Comparison of ENCODE assay signal across 18 cellular contexts in genomic region chr19:48641850-48642249, GRCh38. TPM values are rescaled to one million over a fixed set of nuclear protein-coding genes. Genes with fewer than 3 reads are reported as not detected.
DNase-seq lines count a peak whose midpoint lies in the region; ATAC-seq, FAIRE-seq and TF ChIP-seq lines count a peak whose summit lies in the region.
"Had no signal": no experiment of that assay in that cellular context is flagged by ENCODE, and none has a peak within 500 bp of the region (broad histone marks: within the 10 kb centered on the region; RNA-seq: fewer than 3 reads in every experiment).

No MANE protein-coding gene starts in this region.

- no peak overlapping the region for H2AFZ ChIP-seq in K562 (ENCODE audit: low read depth, low read length)
- no peak overlapping the region for H2AFZ ChIP-seq in neuronal stem cell (ENCODE audit: low read length)

- H2BK12ac ChIP-seq in neuronal stem cell (ENCODE audit: low read length) = no peak overlapping the region

- no peak for TF ChIP-seq EP300 in K562 (IDR thresholded peaks at IDR 0.05; ENCODE audit: low read length)

- H3K79me1 ChIP-seq in neuronal stem cell (ENCODE audit: low read depth, low read length) = peaks cover 9% of the 10 kb centered on the region

- no peak for TF ChIP-seq RAD21 in K562 (CRISPR knock-in tag; conservative IDR thresholded peaks at IDR 0.05 in 1 of 2, IDR thresholded peaks at IDR 0.05 in 1 of 2)

- H2BK5ac ChIP-seq in neuronal stem cell (ENCODE audit: low read length) = no peak overlapping the region

- peak overlapping the region; percentile 19 for H2AK5ac ChIP-seq in neuronal stem cell (ENCODE audit: low read depth, low read length)

- H3K36me3 Mint-ChIP-seq in activated naive CD4-positive, alpha-beta T cell treated with anti-CD3 and anti-CD28 coated beads, Interleukin-2, amount 50 U/mL, for 24 hours = no peaks in the 10 kb centered on the region

- no peak overlapping the region for H2BK15ac ChIP-seq in neuronal stem cell (ENCODE audit: low read length)

- BruUV-seq in K562 (replicated peaks; lab: Mats Ljungman, UMichigan) = no TSS peak

- no peak overlapping the region for H4K8ac ChIP-seq in neuronal stem cell (ENCODE audit: low read depth, low read length)

- in situ Hi-C loops in K562 (cut with MboI) = loop anchor here (5.0 to 10.0 kb wide), 2 partner anchors 195 to 333 kb away; partner anchors contain the start of gene HSD17B14

- H3K9me3 Mint-ChIP-seq in activated naive CD4-positive, alpha-beta T cell treated with anti-CD3 and anti-CD28 coated beads, Interleukin-2, amount 50 U/mL, for 24 hours = no peaks in the 10 kb centered on the region
- H3K9me3 Mint-ChIP-seq: CD8-positive, alpha-beta T cell had no signal

- 0 out of 2 replicates have a peak, but pooled peaks cover 4% of the 10 kb centered on the region for H4K20me1 ChIP-seq in K562 (replicated peaks; ENCODE audit: control insufficient read depth, insufficient read depth, low read length)

- H3K4me2 ChIP-seq in K562 (ENCODE audit: insufficient read depth, low read length) (no peak overlapping the region), neuronal stem cell (ENCODE audit: insufficient read depth, low read length, poor library complexity, severe bottlenecking) (no peak overlapping the region)

- intact Hi-C loops in K562 (cut with micrococcal nuclease) = no loop called here

- H3K9ac ChIP-seq in K562 (ENCODE audit: insufficient read depth in 1 of 2, low read depth in 2 of 2, low read length in 2 of 2) = no peak overlapping the region
- H3K9ac ChIP-seq in neuronal stem cell (ENCODE audit: low read depth, low read length, poor library complexity) = no peak overlapping the region
- H3K9ac ChIP-seq: BLaER1 treated with 17β-estradiol and CSF1 and Interleukin-3, amounts not matched to agents 10 nM and 100 nM had no signal

- H3K4me1 ChIP-seq in K562 (replicated peaks in 1 of 2; ENCODE audit: control insufficient read depth in 2 of 2, insufficient read depth in 2 of 2, low read length in 2 of 2) (peaks cover 29 to 55% of the 10 kb centered on the region in 2 experiments), neuronal stem cell (ENCODE audit: control insufficient read depth in 2 of 2, insufficient read depth in 1 of 2, low read depth in 1 of 2, low read length in 2 of 2) (peaks cover 13 to 25% of the 10 kb centered on the region in 2 donors)

- H3K27me3 ChIP-seq in K562 (ENCODE audit: control insufficient read depth in 2 of 2, insufficient read depth in 2 of 2, low read length in 2 of 2) (no peaks in the 10 kb centered on the region), neuronal stem cell (ENCODE audit: control insufficient read depth in 3 of 3, insufficient read depth in 3 of 3, low read depth in 1 of 3, low read length in 3 of 3) (no peaks in the 10 kb centered on the region)
- H3K27me3 ChIP-seq: BLaER1 treated with 17β-estradiol and CSF1 and Interleukin-3, amounts not matched to agents 10 nM and 100 nM had no signal

- H3K36me3 ChIP-seq in K562 (ENCODE audit: control insufficient read depth, insufficient read depth, low read length) (no peaks in the 10 kb centered on the region), neuronal stem cell (replicated peaks in 1 of 2; ENCODE audit: control insufficient read depth in 2 of 2, insufficient read depth in 2 of 2, low read length in 2 of 2) (peaks cover 0 to 4% of the 10 kb centered on the region in 2 donors)

- H2BK120ac ChIP-seq in neuronal stem cell (ENCODE audit: low read depth, low read length) = no peak overlapping the region

- H3K27me3 Mint-ChIP-seq in activated naive CD4-positive, alpha-beta T cell treated with anti-CD3 and anti-CD28 coated beads, Interleukin-2, amount 50 U/mL, for 24 hours = no peaks in the 10 kb centered on the region

- POLR2A ChIA-PET in K562 (lab: Yijun Ruan, JAX) = interaction anchor here (0.8 to 1.1 kb wide), 2 partner anchors 34 to 342 kb away, joined by 3 read pairs; no protein-coding TSS in a partner anchor

- no peak for FAIRE-seq in K562 (lab: Jason Lieb, UNC)
- FAIRE-seq: GM12878 had no signal

- no peak overlapping the region for H3K4me3 Mint-ChIP-seq in activated naive CD4-positive, alpha-beta T cell treated with anti-CD3 and anti-CD28 coated beads, Interleukin-2, amount 50 U/mL, for 24 hours
- H3K4me3 Mint-ChIP-seq: CD8-positive, alpha-beta T cell had no signal

- TF ChIP-seq CTCF in NB4 (IDR thresholded peaks at IDR 0.05; ENCODE audit: low read depth, low read length) (no peak), K562 (IDR thresholded peaks at IDR 0.05 in 2 of 3, conservative IDR thresholded peaks at IDR 0.05 in 1 of 3; ENCODE audit: insufficient read depth in 2 of 3, low read depth in 1 of 3, low read length in 3 of 3) (no peak)

- TF ChIP-seq POLR2A in NB4 (IDR thresholded peaks at IDR 0.05; ENCODE audit: extremely low read depth, insufficient read length) = no peak
- TF ChIP-seq POLR2A in K562 (conservative IDR thresholded peaks at IDR 0.05) = no peak

- peaks cover 31% of the 10 kb centered on the region for H3K4me1 Mint-ChIP-seq in activated naive CD4-positive, alpha-beta T cell treated with anti-CD3 and anti-CD28 coated beads, Interleukin-2, amount 50 U/mL, for 24 hours

- no peak overlapping the region for H3K14ac ChIP-seq in neuronal stem cell (ENCODE audit: low read length)

- no peak overlapping the region for H3K27ac ChIP-seq in K562 (ENCODE audit: extremely low read depth, low read depth, low read length)
- no peak overlapping the region for H3K27ac ChIP-seq in neuronal stem cell (replicated peaks; ENCODE audit: low read length)
- H3K27ac ChIP-seq: BLaER1 treated with 17β-estradiol and CSF1 and Interleukin-3, amounts not matched to agents 10 nM and 100 nM; HL-60 had no signal

- no peak overlapping the region for H3K4ac ChIP-seq in neuronal stem cell (ENCODE audit: low read length)

- no peaks in the 10 kb centered on the region for H3K9me1 ChIP-seq in K562 (ENCODE audit: control insufficient read depth, insufficient read depth, low read length)

- H3K9me3 ChIP-seq in K562 (replicated peaks; ENCODE audit: control insufficient read depth, insufficient read depth, low read depth, low read length) = no peaks in the 10 kb centered on the region
- H3K9me3 ChIP-seq in neuronal stem cell (replicated peaks in 1 of 2; ENCODE audit: control insufficient read depth in 2 of 2, insufficient read depth in 1 of 2, low read depth in 1 of 2, low read length in 2 of 2) = peaks cover 0 to 3% of the 10 kb centered on the region in 2 donors
- H3K9me3 ChIP-seq: BLaER1 treated with 17β-estradiol and CSF1 and Interleukin-3, amounts not matched to agents 10 nM and 100 nM had no signal

- no peak overlapping the region for H4K91ac ChIP-seq in neuronal stem cell (ENCODE audit: low read depth, low read length, poor library complexity)

- 93% methylated on average over 2 of the region's 2 CpGs for WGBS in K562 (ENCODE audit: insufficient coverage, low coverage, missing lambda C conversion rate)
- no CpG with 5 or more reads among the region's 2 CpGs for WGBS in neuronal stem cell (ENCODE audit: extremely low coverage in 2 of 2, insufficient read length in 2 of 2, insufficient replicate concordance in 1 of 2), 2 donors

- H3K4me3 ChIP-seq in NB4 (ENCODE audit: low read depth, low read length) (no peak overlapping the region), K562 (no peak overlapping the region), neuronal stem cell (ENCODE audit: low read length in 2 of 2) (no peak overlapping the region)
- H3K4me3 ChIP-seq: BLaER1 treated with 17β-estradiol and CSF1 and Interleukin-3, amounts not matched to agents 10 nM and 100 nM; GM12878; HAP-1 had no signal

- peaks cover 18% of the 10 kb centered on the region; the same call in 2 of the 3 replicates for H3K79me2 ChIP-seq in K562 (ENCODE audit: control insufficient read depth, insufficient read depth, low read length)

- CTCF ChIA-PET in K562 (lab: Yijun Ruan, JAX; ENCODE audit: low intra/inter-chr PET ratio) = no interaction called here

- H3K23ac ChIP-seq in neuronal stem cell (ENCODE audit: low read depth, low read length, poor library complexity) = no peak overlapping the region

- no peak overlapping the region for H3K18ac ChIP-seq in neuronal stem cell (ENCODE audit: low read length)

- ATAC-seq in K562 = no peak
- ATAC-seq: CD8-positive, alpha-beta T cell; GM12878 had no signal

- no peak for DNase-seq in activated naive CD4-positive, alpha-beta T cell treated with Interleukin-2 at 50 U/mL for 16 hours
- DNase-seq in NB4 (ENCODE audit: low read depth) (peak; percentile 29), K562 (ENCODE audit: extremely low read depth in 1 of 4, low spot score in 3 of 4) (no peak), neuronal stem cell (ENCODE audit: low spot score) (no peak), GDM1 (lab: John Stamatoyannopoulos, UW) (no peak), SW480 (ENCODE audit: low spot score) (no peak), NCI-H2029 (lab: John Stamatoyannopoulos, UW) (no peak)
- DNase-seq: 8988T; Calu3; CD8-positive, alpha-beta T cell; DMS79 treated with DMSO at 0.1 percent for 48 hours had no signal

- H3K27ac Mint-ChIP-seq in activated naive CD4-positive, alpha-beta T cell treated with anti-CD3 and anti-CD28 coated beads, Interleukin-2, amount 50 U/mL, for 24 hours = peak overlapping the region; percentile 52

RNA-seq across cellular contexts. Expression of gene CA11, which starts 4.1 kb away (rescaled TPM):
- 3.6 and 10.9 TPM in 2 replicates for total RNA-seq in K562 (2011; cell fraction: chromatin; rRNA removed; ENCODE audit: low replicate concordance)
- 3.8 and 4.2 TPM in 2 replicates for total RNA-seq in K562 (2011; cell fraction: nucleolus; rRNA removed)
- 4.3 and 8.0 TPM in 2 replicates for total RNA-seq in K562 (2011; cell fraction: nucleoplasm; rRNA removed)
- total RNA-seq in K562 (2014; rRNA removed) = 19.9 and 37.7 TPM in 2 replicates
- total RNA-seq in K562 (2014; rRNA removed; fragmentation: Illumina TruSeq; extraction: Trizol) = 2.4 and 2.9 TPM in 2 replicates
- 7.5 and 8.3 TPM in 2 replicates for total RNA-seq in K562 (2015; rRNA removed; fragmentation: Illumina TruSeq; extraction: Trizol)
- 14.8 and 16.2 TPM in 2 replicates for total RNA-seq in K562 (2021)
- polyA plus RNA-seq in K562 (2011; rRNA removed) = 4.1 and 8.1 TPM in 2 replicates
- polyA plus RNA-seq in K562 (2011; cell fraction: cytosol; rRNA removed) = 9.2 and 10.8 TPM in 2 replicates
- polyA plus RNA-seq in K562 (2011; cell fraction: nucleus; rRNA removed) = 14.9 and 15.1 TPM in 2 replicates
- polyA plus RNA-seq in K562 (2012) = 23.4 and 24.4 TPM in 2 replicates
- polyA plus RNA-seq in K562 (2014; fragmentation: Illumina TruSeq; extraction: Trizol) = 12.7 and 22.5 TPM in 2 replicates
- 10 to 100 TPM in 1 of 2 experiments, 1 to 10 TPM in 1; 6.3 to 11.5 TPM for polyA plus RNA-seq in K562 (2014; fragmentation: Nextera tagmentation; extraction: Ambion mirVana)
- 8.2 and 19.3 TPM in 2 replicates for polyA plus RNA-seq in K562 (2014; rRNA removed)
- polyA minus RNA-seq in K562 (2011; rRNA and poly(A)+ RNA removed) = 1.7 and 4.4 TPM in 2 replicates
- 4.6 and 5.4 TPM in 2 replicates for polyA minus RNA-seq in K562 (2011; cell fraction: cytosol; rRNA and poly(A)+ RNA removed)
- polyA minus RNA-seq in K562 (2011; cell fraction: nucleus; rRNA and poly(A)+ RNA removed) = 1.9 and 2.2 TPM in 2 replicates
- 117 TPM for polyA plus RNA-seq in neuronal stem cell (2013, experiment 1 of 2)
- 126 TPM for polyA plus RNA-seq in neuronal stem cell (2013, experiment 2 of 2)

RNA-seq across cellular contexts. Expression of gene DBP, which starts 4.7 kb away (rescaled TPM):
- 1.9 and 3.2 TPM in 2 replicates for total RNA-seq in K562 (2011; cell fraction: chromatin; rRNA removed; ENCODE audit: low replicate concordance)
- total RNA-seq in K562 (2011; cell fraction: nucleolus; rRNA removed) = 1.8 and 2.2 TPM in 2 replicates
- total RNA-seq in K562 (2011; cell fraction: nucleoplasm; rRNA removed) = 2.1 and 3.3 TPM in 2 replicates
- total RNA-seq in K562 (2014; rRNA removed) (3.6 and 5.0 TPM in 2 replicates), K562 (2014; rRNA removed; fragmentation: Illumina TruSeq; extraction: Trizol) (0.96 and 1.1 TPM in 2 replicates), K562 (2015; rRNA removed; fragmentation: Illumina TruSeq; extraction: Trizol) (3.7 and 3.9 TPM in 2 replicates), K562 (2021) (2.6 and 5.5 TPM in 2 replicates)
- polyA plus RNA-seq in K562 (2011; rRNA removed) (0.45 and 1.1 TPM in 2 replicates), K562 (2014; fragmentation: Illumina TruSeq; extraction: Trizol) (1.8 and 2.1 TPM in 2 replicates), K562 (2014; fragmentation: Nextera tagmentation; extraction: Ambion mirVana) (under 1 TPM; 0.25 to 0.64 TPM), K562 (2014; rRNA removed) (1.6 and 3.8 TPM in 2 replicates)
- polyA plus RNA-seq in K562 (2011; cell fraction: cytosol; rRNA removed) = 1.0 and 1.3 TPM in 2 replicates
- polyA plus RNA-seq in K562 (2011; cell fraction: nucleus; rRNA removed) = 1.2 and 1.5 TPM in 2 replicates
- 4.6 and 5.2 TPM in 2 replicates for polyA plus RNA-seq in K562 (2012)
- 0.49 and 0.99 TPM in 2 replicates for polyA minus RNA-seq in K562 (2011; rRNA and poly(A)+ RNA removed)
- 0.38 and 1.8 TPM in 2 replicates for polyA minus RNA-seq in K562 (2011; cell fraction: cytosol; rRNA and poly(A)+ RNA removed)
- polyA minus RNA-seq in K562 (2011; cell fraction: nucleus; rRNA and poly(A)+ RNA removed) = 0.67 and 2.7 TPM in 2 replicates
- polyA plus RNA-seq in neuronal stem cell (2013, experiment 1 of 2) = 17.9 TPM
- polyA plus RNA-seq in neuronal stem cell (2013, experiment 2 of 2) = 16.7 TPM

RNA-seq across cellular contexts. Expression of gene SPHK2, which starts 22.5 kb away (rescaled TPM):
- 16.1 and 40.7 TPM in 2 replicates for total RNA-seq in K562 (2011; cell fraction: chromatin; rRNA removed; ENCODE audit: low replicate concordance)
- 26.3 and 31.7 TPM in 2 replicates for total RNA-seq in K562 (2011; cell fraction: nucleolus; rRNA removed)
- 25.7 and 33.8 TPM in 2 replicates for total RNA-seq in K562 (2011; cell fraction: nucleoplasm; rRNA removed)
- total RNA-seq in K562 (2014; rRNA removed) (4.0 and 8.2 TPM in 2 replicates), K562 (2014; rRNA removed; fragmentation: Illumina TruSeq; extraction: Trizol) (2.1 and 2.9 TPM in 2 replicates), K562 (2015; rRNA removed; fragmentation: Illumina TruSeq; extraction: Trizol) (5.4 and 5.5 TPM in 2 replicates), K562 (2021) (13.9 and 15.2 TPM in 2 replicates)
- polyA plus RNA-seq in K562 (2011; rRNA removed) (2.0 and 3.5 TPM in 2 replicates), K562 (2014; fragmentation: Illumina TruSeq; extraction: Trizol) (2.6 and 6.4 TPM in 2 replicates), K562 (2014; fragmentation: Nextera tagmentation; extraction: Ambion mirVana) (under 1 TPM; 0.10 to 0.17 TPM), K562 (2014; rRNA removed) (9.0 and 10.8 TPM in 2 replicates)
- polyA plus RNA-seq in K562 (2011; cell fraction: cytosol; rRNA removed) = 2.7 and 9.3 TPM in 2 replicates
- 11.1 and 18.6 TPM in 2 replicates for polyA plus RNA-seq in K562 (2011; cell fraction: nucleus; rRNA removed)
- 7.0 and 7.3 TPM in 2 replicates for polyA plus RNA-seq in K562 (2012)
- polyA minus RNA-seq in K562 (2011; rRNA and poly(A)+ RNA removed) = 2.8 and 3.5 TPM in 2 replicates
- polyA minus RNA-seq in K562 (2011; cell fraction: cytosol; rRNA and poly(A)+ RNA removed) = 5.3 and 7.7 TPM in 2 replicates
- 8.6 and 9.6 TPM in 2 replicates for polyA minus RNA-seq in K562 (2011; cell fraction: nucleus; rRNA and poly(A)+ RNA removed)
- polyA plus RNA-seq in neuronal stem cell (2013, experiment 1 of 2) = 25.6 TPM
- polyA plus RNA-seq in neuronal stem cell (2013, experiment 2 of 2) = 23.7 TPM

RNA-seq across cellular contexts. Expression of gene RPL18, which starts 22.9 kb away (rescaled TPM):
- total RNA-seq in K562 (2011; cell fraction: chromatin; rRNA removed; ENCODE audit: low replicate concordance) = 185 and 358 TPM in 2 replicates
- 779 and 884 TPM in 2 replicates for total RNA-seq in K562 (2011; cell fraction: nucleolus; rRNA removed)
- 712 and 996 TPM in 2 replicates for total RNA-seq in K562 (2011; cell fraction: nucleoplasm; rRNA removed)
- 2,565 and 3,619 TPM in 2 replicates for total RNA-seq in K562 (2014; rRNA removed)
- total RNA-seq in K562 (2014; rRNA removed; fragmentation: Illumina TruSeq; extraction: Trizol) = 1,358 and 1,367 TPM in 2 replicates
- total RNA-seq in K562 (2015; rRNA removed; fragmentation: Illumina TruSeq; extraction: Trizol) = 2,022 and 2,084 TPM in 2 replicates
- 2,028 and 2,113 TPM in 2 replicates for total RNA-seq in K562 (2021)
- polyA plus RNA-seq in K562 (2011; rRNA removed) = 1,530 and 1,971 TPM in 2 replicates
- 2,544 and 3,068 TPM in 2 replicates for polyA plus RNA-seq in K562 (2011; cell fraction: cytosol; rRNA removed)
- polyA plus RNA-seq in K562 (2011; cell fraction: nucleus; rRNA removed) = 847 and 901 TPM in 2 replicates
- polyA plus RNA-seq in K562 (2012) = 2,553 and 4,056 TPM in 2 replicates
- 1,653 and 2,262 TPM in 2 replicates for polyA plus RNA-seq in K562 (2014; fragmentation: Illumina TruSeq; extraction: Trizol)
- 100 to 1,000 TPM; 312 to 402 TPM for polyA plus RNA-seq in K562 (2014; fragmentation: Nextera tagmentation; extraction: Ambion mirVana)
- polyA plus RNA-seq in K562 (2014; rRNA removed) = 2,460 and 2,635 TPM in 2 replicates
- 413 and 534 TPM in 2 replicates for polyA minus RNA-seq in K562 (2011; rRNA and poly(A)+ RNA removed)
- 805 and 1,017 TPM in 2 replicates for polyA minus RNA-seq in K562 (2011; cell fraction: cytosol; rRNA and poly(A)+ RNA removed)
- 167 and 323 TPM in 2 replicates for polyA minus RNA-seq in K562 (2011; cell fraction: nucleus; rRNA and poly(A)+ RNA removed)
- polyA plus RNA-seq in neuronal stem cell (2013, experiment 1 of 2) = 2,801 TPM
- polyA plus RNA-seq in neuronal stem cell (2013, experiment 2 of 2) = 2,729 TPM

RNA-seq across cellular contexts. Expression of gene FAM83E, which starts 27.0 kb away (rescaled TPM):
- 1.9 and 6.0 TPM in 2 replicates for total RNA-seq in K562 (2011; cell fraction: chromatin; rRNA removed; ENCODE audit: low replicate concordance)
- 3.4 and 7.2 TPM in 2 replicates for total RNA-seq in K562 (2011; cell fraction: nucleolus; rRNA removed)
- total RNA-seq in K562 (2011; cell fraction: nucleoplasm; rRNA removed) = 6.5 and 9.6 TPM in 2 replicates
- total RNA-seq in K562 (2014; rRNA removed) (0.82 TPM in 1 of 2 replicates, not detected in the other), K562 (2014; rRNA removed; fragmentation: Illumina TruSeq; extraction: Trizol) (0.29 TPM in 1 of 2 replicates, not detected in the other), K562 (2015; rRNA removed; fragmentation: Illumina TruSeq; extraction: Trizol) (0.45 and 0.87 TPM in 2 replicates), K562 (2021) (0.71 and 1.3 TPM in 2 replicates)
- polyA plus RNA-seq in K562 (2011; rRNA removed) (0.15 TPM in 2 replicates), K562 (2014; fragmentation: Illumina TruSeq; extraction: Trizol) (not detected in 2 replicates), K562 (2014; fragmentation: Nextera tagmentation; extraction: Ambion mirVana) (not detected), K562 (2014; rRNA removed) (0.04 and 0.19 TPM in 2 replicates)
- 0.04 TPM in 1 of 2 replicates, not detected in the other for polyA plus RNA-seq in K562 (2011; cell fraction: cytosol; rRNA removed)
- polyA plus RNA-seq in K562 (2011; cell fraction: nucleus; rRNA removed) = 0.18 and 1.2 TPM in 2 replicates
- polyA plus RNA-seq in K562 (2012) = 0.13 and 0.14 TPM in 2 replicates
- not detected in 2 replicates for polyA minus RNA-seq in K562 (2011; rRNA and poly(A)+ RNA removed)
- not detected in 2 replicates for polyA minus RNA-seq in K562 (2011; cell fraction: cytosol; rRNA and poly(A)+ RNA removed)
- 2.4 and 4.2 TPM in 2 replicates for polyA minus RNA-seq in K562 (2011; cell fraction: nucleus; rRNA and poly(A)+ RNA removed)
- polyA plus RNA-seq in neuronal stem cell (2013, experiment 1 of 2) = 0.08 TPM
- 0.15 TPM for polyA plus RNA-seq in neuronal stem cell (2013, experiment 2 of 2)
- total RNA-seq: HT1080 had no signal
- polyA plus RNA-seq: AG04450 had no signal
